Comparison of ENCODE assay signal across 12 cellular contexts in the genomic region with DNA sequence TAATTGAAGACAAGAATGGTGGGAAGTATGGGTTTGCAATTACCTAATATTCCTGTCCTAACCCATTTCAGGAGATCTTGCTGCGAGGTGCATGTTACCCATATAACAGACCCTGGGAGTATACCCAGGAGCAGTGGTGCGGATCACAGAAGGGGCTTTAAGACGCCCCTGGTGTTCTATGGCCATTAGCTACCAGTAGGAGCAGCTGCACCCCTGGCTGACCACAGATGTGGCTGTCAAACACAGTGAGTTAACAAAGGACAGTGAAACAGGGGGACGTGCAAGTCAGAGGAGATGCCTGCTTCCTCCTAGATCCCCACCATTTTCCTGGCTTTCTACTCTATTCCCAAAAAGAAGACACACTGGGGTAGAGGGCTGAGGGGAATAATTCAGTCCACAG. TPM values are rescaled to one million over a fixed set of nuclear protein-coding genes. Genes with fewer than 3 reads are reported as not detected.
A peak's percentile ranks its signal among the peaks of the same experiment; 100 is the strongest.
DNase-seq lines count a peak whose midpoint lies in the region; ATAC-seq lines count a peak whose summit lies in the region.
"Had no signal": no experiment of that assay in that cellular context is flagged by ENCODE, and none has a peak within 500 bp of the region (broad histone marks: within the 10 kb centered on the region; RNA-seq: fewer than 3 reads in every experiment).

No MANE protein-coding gene starts in this region.

- peaks cover 5 to 10% of the 10 kb centered on the region in 2 donors for H3K4me1 Mint-ChIP-seq in effector memory CD8-positive, alpha-beta T cell (ENCODE audit: low read depth in 2 of 2)

- peak overlapping the region; percentile 50; the same call in 1 of the 2 replicates for H3K4me3 ChIP-seq in HUES48 (ENCODE audit: low read depth, low read length)
- no peak overlapping the region for H3K4me3 ChIP-seq in mesodermal cell (ENCODE audit: extremely low read depth, insufficient read depth, low read length, poor library complexity, severe bottlenecking)
- H3K4me3 ChIP-seq: vagina had no signal

- H3K9me3 ChIP-seq in HUES48 (ENCODE audit: control insufficient read depth, insufficient read depth, low read length) (no peaks in the 10 kb centered on the region), mesodermal cell (ENCODE audit: control insufficient read depth, low read length) (no peaks in the 10 kb centered on the region)

- H3K9me3 Mint-ChIP-seq in effector memory CD8-positive, alpha-beta T cell = peaks cover 6 to 17% of the 10 kb centered on the region in 2 donors

- H3K4me3 Mint-ChIP-seq in effector memory CD8-positive, alpha-beta T cell = no peak overlapping the region

- H3K4me1 ChIP-seq in HUES48 (ENCODE audit: control insufficient read depth, insufficient read depth, low read length) = peaks cover 15% of the 10 kb centered on the region
- H3K4me1 ChIP-seq in mesodermal cell (ENCODE audit: control insufficient read depth, insufficient read depth, low read length, poor library complexity, severe bottlenecking) = peaks cover 8% of the 10 kb centered on the region

- no peaks in the 10 kb centered on the region for H3K27me3 ChIP-seq in HUES48 (ENCODE audit: control insufficient read depth, insufficient read depth, low read length)
- H3K27me3 ChIP-seq: stomach, vagina had no signal

- H3K36me3 Mint-ChIP-seq in effector memory CD8-positive, alpha-beta T cell (ENCODE audit: insufficient read depth) = no peaks in the 10 kb centered on the region

- DNase-seq in AG20443 (ENCODE audit: low spot score) (peak; percentile 7), posterior cingulate gyrus (no peak), GDM1 (lab: John Stamatoyannopoulos, UW) (no peak)
- no peak for DNase-seq in effector memory CD8-positive, alpha-beta T cell
- DNase-seq: stomach had no signal

- H3K9ac ChIP-seq in HUES48 (ENCODE audit: low read depth, low read length) = no peak overlapping the region

- intact Hi-C loops in posterior cingulate gyrus (cut with DNase I) = loop anchor here (2.0 kb wide), 1 partner anchor 99 kb away; no protein-coding TSS in a partner anchor

- H3K36me3 ChIP-seq in HUES48 (ENCODE audit: control insufficient read depth, insufficient read depth, low read length) (no peaks in the 10 kb centered on the region), mesodermal cell (ENCODE audit: control insufficient read depth, insufficient read depth, low read length) (no peaks in the 10 kb centered on the region)
- H3K36me3 ChIP-seq: stomach, vagina had no signal

- H3K27me3 Mint-ChIP-seq in effector memory CD8-positive, alpha-beta T cell = peaks cover 0 to 11% of the 10 kb centered on the region in 2 donors

- 88 to 100% methylated on average over 2 of the region's 4 CpGs for WGBS in mesodermal cell (ENCODE audit: insufficient coverage in 2 of 2), 2 experiments

- H3K27ac Mint-ChIP-seq in effector memory CD8-positive, alpha-beta T cell = no peak overlapping the region
- H3K27ac Mint-ChIP-seq: activated T-helper 2 cell treated with anti-CD3 and anti-CD28 coated beads, Interferon-gamma antibody, Interleukin-2, Interleukin-4, amounts not matched to agents 10 μg/mL and 5 μg/mL and 100 μg/mL, durations not matched to agents 14 hours and 24 hours and 36 hours had no signal

- H3K27ac ChIP-seq in HUES48 (ENCODE audit: low read depth, low read length) (peak overlapping the region; percentile 41), mesodermal cell (ENCODE audit: low read depth, low read length, severe bottlenecking) (peak overlapping the region; percentile 88)
- H3K27ac ChIP-seq: vagina had no signal

- ATAC-seq in effector memory CD8-positive, alpha-beta T cell (replicated peaks) = peak; percentile 13
- no peak for ATAC-seq in HG02588 (IDR thresholded peaks at IDR 0.05; ENCODE audit: unreplicated experiment)
- no peak for ATAC-seq in GM21447 (IDR thresholded peaks at IDR 0.05; ENCODE audit: unreplicated experiment)

RNA-seq across cellular contexts. Expression of gene AOC1, which starts 25.2 kb away (rescaled TPM):
- polyA plus RNA-seq in mesodermal cell (2013, experiment 1 of 2) = not detected
- polyA plus RNA-seq in mesodermal cell (2013, experiment 2 of 2) = not detected
- polyA plus RNA-seq: keratinocyte had no signal
